Comparison of ENCODE assay signal across 11 cellular contexts in genomic region chr2:25324905-25325592, GRCh38. TPM values are rescaled to one million over a fixed set of nuclear protein-coding genes. Genes with fewer than 3 reads are reported as not detected.
DNase-seq lines count a peak whose midpoint lies in the region; ATAC-seq and TF ChIP-seq lines count a peak whose summit lies in the region.
"Had no signal": no experiment of that assay in that cellular context is flagged by ENCODE, and none has a peak within 500 bp of the region (broad histone marks: within the 10 kb centered on the region; RNA-seq: fewer than 3 reads in every experiment).

No MANE protein-coding gene starts in this region.

- no peak for TF ChIP-seq CTCF in AG09309 (IDR thresholded peaks at IDR 0.05; ENCODE audit: control insufficient read depth, insufficient read depth, low read depth, low read length, missing control alignments)
- TF ChIP-seq CTCF in Panc1 (IDR thresholded peaks at IDR 0.05) = no peak

- no peaks in the 10 kb centered on the region for H3K27me3 ChIP-seq in Panc1 (ENCODE audit: control insufficient read depth, insufficient read depth, low read length)

- POLR2A ChIA-PET in Panc1 (lab: Charles Lee) = no interaction called here

- no peak overlapping the region for H3K27ac ChIP-seq in Panc1 (ENCODE audit: low read length)

- intact Hi-C loops in Panc1 (cut with micrococcal nuclease; ENCODE audit: unreplicated experiment) = no loop called here
- intact Hi-C loops in posterior cingulate gyrus (cut with DNase I) = no loop called here

- DNase-seq in AG09309 (ENCODE audit: low read depth) (peak; percentile 53), Panc1 (ENCODE audit: low read depth, low spot score) (no peak), fibroblast of gingiva (ENCODE audit: low read depth) (peak; percentile 26), posterior cingulate gyrus (peak in 8 of 10 donors; percentile 59 to 95 (median 85)), NCI-H2029 treated with DMSO at 0.1 percent for 48 hours (lab: John Stamatoyannopoulos, UW) (no peak), NCI-H1436 (lab: John Stamatoyannopoulos, UW) (no peak)
- DNase-seq: DMS153, MM.1S had no signal

- no peaks in the 10 kb centered on the region for H3K36me3 ChIP-seq in Panc1 (ENCODE audit: control insufficient read depth, insufficient read depth, low read length)

- H3K9me3 ChIP-seq in Panc1 (ENCODE audit: control insufficient read depth, insufficient read depth, low read depth, low read length) = 0 out of 2 replicates have a peak, but pooled peaks cover 6% of the 10 kb centered on the region

- no peak overlapping the region for H3K4me3 ChIP-seq in AG09309 (ENCODE audit: control insufficient read depth, low read depth, low read length)
- H3K4me3 ChIP-seq in Panc1 (ENCODE audit: low read depth in 2 of 2, low read length in 2 of 2) = no peak overlapping the region

- peak; percentile 39; the same call in 1 of the 2 replicates for ATAC-seq in Panc1
- ATAC-seq in GM18520 (IDR thresholded peaks at IDR 0.05; ENCODE audit: unreplicated experiment) = no peak
- ATAC-seq in HG02981 (IDR thresholded peaks at IDR 0.05; ENCODE audit: unreplicated experiment) = no peak
- ATAC-seq: left colon had no signal

- BruUV-seq in Panc1 (replicated peaks; lab: Mats Ljungman, UMichigan) = no TSS peak

- H3K4me1 ChIP-seq in Panc1 (ENCODE audit: control insufficient read depth, insufficient read depth, low read length) = 0 out of 2 replicates have a peak, but pooled peaks cover 4% of the 10 kb centered on the region

- CTCF ChIA-PET in Panc1 (lab: Charles Lee) = no interaction called here

- in situ Hi-C loops in Panc1 (cut with HindIII; ENCODE audit: low pct_unique_long_range_greater_than_20kb, low sequenced_read_pairs) = no loop called here

RNA-seq across cellular contexts. Expression of gene DNMT3A, which starts 16.7 kb away (rescaled TPM):
- 29.3 TPM for total RNA-seq in Panc1 (2021; ENCODE audit: unreplicated experiment)
- polyA plus RNA-seq in Panc1 (2012; ENCODE audit: insufficient read length) = 54.3 TPM

Comparison
In these comparisons a context has a peak if more than half of its experiments do, and no peak if none do; other contexts are left out.
1. DNase-seq: peak in AG09309 (single experiment), fibroblast of gingiva (single experiment) and posterior cingulate gyrus (8 of 10); none in Panc1 (single experiment), NCI-H2029 treated with DMSO at 0.1 percent for 48 hours (single experiment) and NCI-H1436 (single experiment).